35 cellular contexts compared by ENCODE assay signal in the genomic region with DNA sequence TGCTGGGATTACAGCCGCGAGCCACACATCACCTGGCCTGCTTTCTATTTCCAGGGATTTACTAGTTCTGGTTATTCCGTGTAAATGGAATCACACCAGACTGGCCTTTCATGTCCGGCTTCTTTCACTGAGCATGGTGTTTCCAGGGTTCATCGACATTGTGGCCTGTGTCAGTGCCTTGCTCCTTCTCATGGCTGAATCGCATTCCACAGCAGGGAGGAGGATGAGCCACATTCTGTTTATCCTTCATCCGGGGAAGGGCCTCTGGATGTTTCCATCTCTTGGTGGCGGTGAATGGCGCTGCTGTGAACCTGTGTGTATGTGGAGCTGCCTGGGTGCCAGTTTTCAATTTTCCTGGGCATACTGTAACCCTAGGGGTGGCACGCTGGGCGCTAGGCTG. TPM values are rescaled to one million over a fixed set of nuclear protein-coding genes. Genes with fewer than 3 reads are reported as not detected.
DNase-seq lines count a peak whose midpoint lies in the region; ATAC-seq, FAIRE-seq and TF ChIP-seq lines count a peak whose summit lies in the region.
"Had no signal": no experiment of that assay in that cellular context is flagged by ENCODE, and none has a peak within 500 bp of the region (broad histone marks: within the 10 kb centered on the region; RNA-seq: fewer than 3 reads in every experiment).

No MANE protein-coding gene starts in this region.

- no peak overlapping the region for H3K56ac ChIP-seq in IMR-90 (ENCODE audit: extremely low read depth, insufficient read depth, low read length)
- H3K56ac ChIP-seq in H1 (replicated peaks; ENCODE audit: insufficient read length, low read depth, low read length): no peak overlapping the region

- intact Hi-C loops in IMR-90 (cut with micrococcal nuclease): no loop called here
- intact Hi-C loops in activated CD4-positive, alpha-beta T cell treated with anti-CD3 and anti-CD28 coated beads for 36 hours (cut with DNase I, micrococcal nuclease): no loop called here

- POLR2A ChIA-PET in IMR-90 (lab: Charles Lee; ENCODE audit: unreplicated experiment) (no interaction called here), H1 (lab: Charles Lee; ENCODE audit: partially characterized antibody) (interaction anchor here (0.7 kb wide), 1 partner anchor 37 kb away, joined by 4 read pairs; no protein-coding TSS in a partner anchor)
- POLR2A ChIA-PET in activated CD4-positive, alpha-beta T cell treated with anti-CD3 and anti-CD28 coated beads for 36 hours (lab: Charles Lee): no interaction called here

- H3K4me3 Mint-ChIP-seq in nephron (no peak overlapping the region), type B pancreatic cell (no peak overlapping the region)
- no peak overlapping the region for H3K4me3 Mint-ChIP-seq in activated CD4-positive, alpha-beta T cell treated with anti-CD3 and anti-CD28 coated beads for 36 hours
- H3K4me3 Mint-ChIP-seq: activated CD8-positive, alpha-beta T cell treated with anti-CD3 and anti-CD28 coated beads for 36 hours; activated T-helper 17 cell treated with anti-CD3 and anti-CD28 coated beads, Interleukin-2, amount 50 U/mL, for 72 hours; CD4-positive, CD25-positive, alpha-beta regulatory T cell; dendritic cell treated with granulocyte-macrophage colony-stimulating factor and Interleukin-4, amounts not matched to agents 40 ng/mL and 50 ng/mL, for 4 days; natural killer cell; stimulated activated memory B cell treated with anti-CD40 and anti-IgM and Interleukin-4, amounts not matched to agents 10 μg/mL and 1 μg/mL and 100 μg/mL, for 72 hours had no signal

- H3K23me2 ChIP-seq in H1 (ENCODE audit: low read depth, low read length): no peaks in the 10 kb centered on the region

- no peak overlapping the region for H3K4me3 ChIP-seq in IMR-90 (ENCODE audit: insufficient read depth, low read depth, low read length)
- no peak overlapping the region for H3K4me3 ChIP-seq in H1 (ENCODE audit: extremely low read depth in 1 of 4, insufficient read depth in 2 of 4, low read depth in 3 of 4, low read length in 4 of 4)
- H3K4me3 ChIP-seq: ascending aorta, esophagus squamous epithelium, K562, left ventricle myocardium inferior had no signal

- no peak for TF ChIP-seq EP300 in H1 (IDR thresholded peaks at IDR 0.05; ENCODE audit: borderline replicate concordance in 1 of 2, low read depth in 2 of 2, low read length in 2 of 2)

- CTCF ChIA-PET in IMR-90 (lab: Yijun Ruan, JAX) (no interaction called here), H1 (lab: Charles Lee; ENCODE audit: partially characterized antibody) (interaction anchor here (0.6 to 2.8 kb wide), 5 partner anchors 11 to 386 kb away, joined by 3 to 7 read pairs (median 4); no protein-coding TSS in a partner anchor)
- CTCF ChIA-PET in activated CD4-positive, alpha-beta T cell treated with anti-CD3 and anti-CD28 coated beads for 36 hours (lab: Charles Lee): interaction anchor here (0.8 kb wide), 1 partner anchor 26 kb away, joined by 3 read pairs; no protein-coding TSS in a partner anchor

- peak overlapping the region; percentile 91 for H2BK20ac ChIP-seq in IMR-90 (ENCODE audit: low read depth, low read length)
- no peak overlapping the region for H2BK20ac ChIP-seq in H1 (ENCODE audit: low read length)

- no peaks in the 10 kb centered on the region for H3K79me2 ChIP-seq in H1 (ENCODE audit: control insufficient read depth in 1 of 2, insufficient read depth in 2 of 2, low read length in 2 of 2)
- H3K79me2 ChIP-seq: parathyroid adenoma had no signal

- H3K4me1 ChIP-seq in IMR-90 (ENCODE audit: control insufficient read depth, insufficient read depth, low read length) (peaks cover 33% of the 10 kb centered on the region), H1 (replicated peaks in 1 of 4; ENCODE audit: control insufficient read depth in 3 of 4, insufficient read depth in 4 of 4, low read length in 3 of 4) (peaks cover 0 to 5% (median 1%) of the 10 kb centered on the region in 4 experiments; a peak in 4 of 7 replicates)
- H3K4me1 ChIP-seq: ascending aorta, left ventricle myocardium inferior, parathyroid adenoma had no signal

- H2BK120ac ChIP-seq in IMR-90 (ENCODE audit: low read depth, low read length) (peak overlapping the region; percentile 98), H1 (replicated peaks; ENCODE audit: low read depth, low read length) (no peak overlapping the region)

- no peaks in the 10 kb centered on the region for H4K20me1 ChIP-seq in IMR-90 (ENCODE audit: insufficient read depth, low read length)
- H4K20me1 ChIP-seq in H1 (replicated peaks in 1 of 2; ENCODE audit: control insufficient read depth in 1 of 2, insufficient read depth in 2 of 2, low read length in 2 of 2): no peaks in the 10 kb centered on the region

- H2AFZ ChIP-seq in IMR-90 (replicated peaks; ENCODE audit: low read length, poor library complexity): peak overlapping the region; percentile 82
- H2AFZ ChIP-seq in H1 (ENCODE audit: low read length): no peak overlapping the region
- H2AFZ ChIP-seq: parathyroid adenoma had no signal

- H3K14ac ChIP-seq in IMR-90 (replicated peaks; ENCODE audit: low read depth, low read length): peak overlapping the region; percentile 90
- H3K14ac ChIP-seq in H1 (ENCODE audit: insufficient read length): no peak overlapping the region

- H4K5ac ChIP-seq in IMR-90 (ENCODE audit: low read depth, low read length): peak overlapping the region; percentile 50
- no peak overlapping the region for H4K5ac ChIP-seq in H1 (ENCODE audit: insufficient read length, low read depth, low read length)

- no peak for FAIRE-seq in H1 (lab: Jason Lieb, UNC)
- FAIRE-seq: D721Med, endometrium, frontal cortex, GM12891, K562, TTC549, urothelium cell line had no signal

- H2AK5ac ChIP-seq in IMR-90 (ENCODE audit: low read depth, low read length): peak overlapping the region; percentile 80
- no peak overlapping the region for H2AK5ac ChIP-seq in H1 (ENCODE audit: low read depth, low read length)

- H4K91ac ChIP-seq in IMR-90 (ENCODE audit: insufficient read depth, low read depth, low read length): peak overlapping the region; percentile 81
- H4K91ac ChIP-seq in H1 (replicated peaks; ENCODE audit: insufficient read length, low read length): peak overlapping the region; percentile 44

- H2AK9ac ChIP-seq in IMR-90 (replicated peaks; ENCODE audit: low read depth, low read length, poor library complexity): no peak overlapping the region

- H3K4me1 Mint-ChIP-seq in nephron (peaks cover 29% of the 10 kb centered on the region), type B pancreatic cell (ENCODE audit: unreplicated experiment) (peaks cover 28% of the 10 kb centered on the region)
- H3K4me1 Mint-ChIP-seq in activated CD4-positive, alpha-beta T cell treated with anti-CD3 and anti-CD28 coated beads for 36 hours: no peaks in the 10 kb centered on the region
- H3K4me1 Mint-ChIP-seq: activated T-helper 17 cell treated with anti-CD3 and anti-CD28 coated beads, Interleukin-2, amount 50 U/mL, for 72 hours; natural killer cell; stimulated activated memory B cell treated with anti-CD40 and anti-IgM and Interleukin-4, amounts not matched to agents 10 μg/mL and 1 μg/mL and 100 μg/mL, for 72 hours had no signal

- H3K18ac ChIP-seq in IMR-90 (ENCODE audit: low read depth, low read length) (peak overlapping the region; percentile 35; the same call in 1 of the 2 replicates), H1 (ENCODE audit: extremely low read depth, low read length) (no peak overlapping the region)

- H3K9me3 ChIP-seq in IMR-90 (ENCODE audit: control insufficient read depth, insufficient read depth, low read length): no peaks in the 10 kb centered on the region
- no peaks in the 10 kb centered on the region for H3K9me3 ChIP-seq in H1 (ENCODE audit: insufficient read depth in 2 of 2, low read depth in 1 of 2, low read length in 1 of 2)
- H3K9me3 ChIP-seq: ascending aorta, esophagus squamous epithelium, left ventricle myocardium inferior had no signal

- no peaks in the 10 kb centered on the region for H3K79me1 ChIP-seq in IMR-90 (ENCODE audit: low read depth in 1 of 2, low read length in 2 of 2)
- no peaks in the 10 kb centered on the region for H3K79me1 ChIP-seq in H1 (ENCODE audit: low read depth, low read length)

- dilution Hi-C loops in IMR-90 (cut with HindIII; ENCODE audit: low sequenced_read_pairs, unreplicated experiment): no loop called here

- peak overlapping the region; percentile 84; the same call in 1 of the 2 replicates for H3K23ac ChIP-seq in IMR-90 (ENCODE audit: low read depth, low read length)
- H3K23ac ChIP-seq in H1 (ENCODE audit: insufficient read length): no peak overlapping the region

- H3K9me3 Mint-ChIP-seq in nephron (no peaks in the 10 kb centered on the region), type B pancreatic cell (no peaks in the 10 kb centered on the region)
- H3K9me3 Mint-ChIP-seq in activated CD4-positive, alpha-beta T cell treated with anti-CD3 and anti-CD28 coated beads for 36 hours (ENCODE audit: low read depth): no peaks in the 10 kb centered on the region
- H3K9me3 Mint-ChIP-seq: activated CD8-positive, alpha-beta T cell treated with anti-CD3 and anti-CD28 coated beads for 36 hours; activated naive CD4-positive, alpha-beta T cell treated with anti-CD3 and anti-CD28 coated beads, Interleukin-2, amount 50 U/mL, for 72 hours; activated T-helper 17 cell treated with anti-CD3 and anti-CD28 coated beads, Interleukin-2, amount 50 U/mL, for 72 hours; CD4-positive, CD25-positive, alpha-beta regulatory T cell; dendritic cell treated with granulocyte-macrophage colony-stimulating factor and Interleukin-4, amounts not matched to agents 40 ng/mL and 50 ng/mL, for 4 days; natural killer cell; stimulated activated memory B cell treated with anti-CD40 and anti-IgM and Interleukin-4, amounts not matched to agents 10 μg/mL and 1 μg/mL and 100 μg/mL, for 72 hours had no signal

- BruUV-seq in IMR-90 (replicated peaks; lab: Mats Ljungman, UMichigan): no TSS peak

- H3K27me3 Mint-ChIP-seq in nephron (ENCODE audit: low read depth) (peaks cover 55% of the 10 kb centered on the region), type B pancreatic cell (peaks cover 11% of the 10 kb centered on the region)
- H3K27me3 Mint-ChIP-seq in activated CD4-positive, alpha-beta T cell treated with anti-CD3 and anti-CD28 coated beads for 36 hours: no peaks in the 10 kb centered on the region
- H3K27me3 Mint-ChIP-seq: activated CD8-positive, alpha-beta T cell treated with anti-CD3 and anti-CD28 coated beads for 36 hours; activated T-helper 17 cell treated with anti-CD3 and anti-CD28 coated beads, Interleukin-2, amount 50 U/mL, for 72 hours; CD4-positive, CD25-positive, alpha-beta regulatory T cell had no signal

- TF ChIP-seq RAD21 in IMR-90 (IDR thresholded peaks at IDR 0.05; ENCODE audit: low read length) (no peak), H1 (IDR thresholded peaks at IDR 0.05 in 1 of 2, conservative IDR thresholded peaks at IDR 0.05 in 1 of 2; ENCODE audit: low read depth in 2 of 2, low read length in 2 of 2) (no peak)

- TF ChIP-seq CTCF in IMR-90 (conservative IDR thresholded peaks at IDR 0.05; ENCODE audit: low read depth, low read length) (no peak), H1 (IDR thresholded peaks at IDR 0.05; ENCODE audit: control extremely low read depth in 1 of 3, insufficient read depth in 1 of 3, low read depth in 1 of 3, low read length in 3 of 3) (no peak), nephron (IDR thresholded peaks at IDR 0.05; ENCODE audit: unreplicated experiment in 3 of 3) (no peak), type B pancreatic cell (conservative IDR thresholded peaks at IDR 0.05) (no peak)

- H3K36me3 Mint-ChIP-seq in nephron (ENCODE audit: low read depth): no peaks in the 10 kb centered on the region
- no peaks in the 10 kb centered on the region for H3K36me3 Mint-ChIP-seq in type B pancreatic cell
- no peaks in the 10 kb centered on the region for H3K36me3 Mint-ChIP-seq in activated CD4-positive, alpha-beta T cell treated with anti-CD3 and anti-CD28 coated beads for 36 hours (ENCODE audit: low read depth)
- H3K36me3 Mint-ChIP-seq: activated naive CD4-positive, alpha-beta T cell treated with anti-CD3 and anti-CD28 coated beads, Interleukin-2, amount 50 U/mL, for 72 hours; CD4-positive, CD25-positive, alpha-beta regulatory T cell; natural killer cell; stimulated activated memory B cell treated with anti-CD40 and anti-IgM and Interleukin-4, amounts not matched to agents 10 μg/mL and 1 μg/mL and 100 μg/mL, for 72 hours had no signal

- H2BK5ac ChIP-seq in IMR-90 (ENCODE audit: low read depth, low read length, poor library complexity, severe bottlenecking) (peak overlapping the region; percentile 45), H1 (ENCODE audit: low read depth, low read length) (no peak overlapping the region; the same call in 1 of the 2 replicates)

- 85% methylated on average over 7 of the region's 11 CpGs; no CpG with 5 or more reads in 1 of the 2 experiments for WGBS in IMR-90 (ENCODE audit: extremely low coverage in 2 of 2, insufficient read length in 1 of 2), 2 experiments
- 84% methylated on average over 11 of the region's 11 CpGs; no CpG with 5 or more reads in 1 of the 2 experiments for WGBS in H1 (ENCODE audit: extremely low coverage in 1 of 2, insufficient coverage in 1 of 2, insufficient read length in 1 of 2, insufficient replicate concordance in 2 of 2, low coverage in 1 of 2, low lambda C conversion rate in 2 of 2, missing lambda C conversion rate in 1 of 2), 2 experiments

- H3K27ac Mint-ChIP-seq in nephron (peak overlapping the region; percentile 41 to 69 (median 53)), type B pancreatic cell (peak overlapping the region; percentile 46)
- no peak overlapping the region for H3K27ac Mint-ChIP-seq in activated CD4-positive, alpha-beta T cell treated with anti-CD3 and anti-CD28 coated beads for 36 hours
- H3K27ac Mint-ChIP-seq: activated CD8-positive, alpha-beta T cell treated with anti-CD3 and anti-CD28 coated beads for 36 hours; activated T-helper 17 cell treated with anti-CD3 and anti-CD28 coated beads, Interleukin-2, amount 50 U/mL, for 72 hours; dendritic cell treated with granulocyte-macrophage colony-stimulating factor and Interleukin-4, amounts not matched to agents 40 ng/mL and 50 ng/mL, for 4 days; natural killer cell; stimulated activated memory B cell treated with anti-CD40 and anti-IgM and Interleukin-4, amounts not matched to agents 10 μg/mL and 1 μg/mL and 100 μg/mL, for 72 hours had no signal

- peak overlapping the region; percentile 84 for H3K4ac ChIP-seq in IMR-90 (ENCODE audit: low read depth, low read length)
- no peak overlapping the region for H3K4ac ChIP-seq in H1 (replicated peaks; ENCODE audit: insufficient read length, low read depth, low read length)

- no peak overlapping the region; the same call in 1 of the 2 replicates for H2BK12ac ChIP-seq in H1 (ENCODE audit: low read depth, low read length)

- peak; percentile 35; the same call in 1 of the 2 replicates for ATAC-seq in IMR-90 (ENCODE audit: low read depth)
- no peak for ATAC-seq in activated CD4-positive, alpha-beta T cell treated with anti-CD3 and anti-CD28 coated beads for 36 hours
- ATAC-seq: activated CD8-positive, alpha-beta T cell treated with anti-CD3 and anti-CD28 coated beads for 36 hours; activated naive CD4-positive, alpha-beta T cell treated with anti-CD3 and anti-CD28 coated beads, Interleukin-2, amount 50 U/mL, for 72 hours; activated T-helper 17 cell treated with anti-CD3 and anti-CD28 coated beads, Interleukin-2, amount 50 U/mL, for 72 hours; K562; natural killer cell; stimulated activated memory B cell treated with anti-CD40 and anti-IgM and Interleukin-4, amounts not matched to agents 10 μg/mL and 1 μg/mL and 100 μg/mL, for 72 hours had no signal

- TF ChIP-seq POLR2A in IMR-90 (IDR thresholded peaks at IDR 0.05; ENCODE audit: low read depth, low read length) (no peak), H1 (IDR thresholded peaks at IDR 0.05; ENCODE audit: control extremely low read depth in 1 of 2, low read depth in 2 of 2, low read length in 2 of 2) (no peak)

- H3K27me3 ChIP-seq in IMR-90 (ENCODE audit: control insufficient read depth, insufficient read depth, low read length) (no peaks in the 10 kb centered on the region), H1 (replicated peaks in 1 of 4; ENCODE audit: control insufficient read depth in 3 of 4, extremely low read depth in 1 of 4, insufficient read depth in 3 of 4, low read length in 3 of 4) (no peaks in the 10 kb centered on the region)
- H3K27me3 ChIP-seq: ascending aorta had no signal

- H3K36me3 ChIP-seq in IMR-90 (ENCODE audit: control insufficient read depth, insufficient read depth, low read length) (no peaks in the 10 kb centered on the region), H1 (ENCODE audit: control insufficient read depth in 2 of 4, insufficient read depth in 4 of 4, low read length in 3 of 4) (no peaks in the 10 kb centered on the region)
- H3K36me3 ChIP-seq: ascending aorta, esophagus squamous epithelium, left ventricle myocardium inferior had no signal

- DNase-seq in IMR-90 (peak; percentile 28), H1 (ENCODE audit: low read depth in 1 of 2, low spot score in 2 of 2) (no peak), type B pancreatic cell (ENCODE audit: extremely low spot score, unreplicated experiment) (no peak), NCI-H146 (lab: John Stamatoyannopoulos, UW) (no peak), NCI-H2081 (lab: John Stamatoyannopoulos, UW) (no peak)
- no peak for DNase-seq in activated CD4-positive, alpha-beta T cell treated with anti-CD3 and anti-CD28 coated beads for 36 hours
- DNase-seq: activated CD4-positive, CD25-positive, alpha-beta regulatory T cell treated with anti-CD3 and anti-CD28 coated beads, Interleukin-2, amount 50 U/mL, for 72 hours; activated CD8-positive, alpha-beta T cell treated with anti-CD3 and anti-CD28 coated beads for 36 hours; CD4-positive, CD25-positive, alpha-beta regulatory T cell; EL; esophagus squamous epithelium; hippocampal formation; natural killer cell; NCI-H1105; NCI-H1930; NCI-H774; stimulated activated CD4-positive, alpha-beta T cell treated with anti-CD3 and anti-CD28 coated beads, Interleukin-4, amount 100 ng/mL, for 4 hours had no signal

- H2BK15ac ChIP-seq in IMR-90 (ENCODE audit: low read depth, low read length) (peak overlapping the region; percentile 55; the same call in 2 of the 3 replicates), H1 (ENCODE audit: low read length) (no peak overlapping the region)

- H3K27ac ChIP-seq in IMR-90 (ENCODE audit: insufficient read depth, low read length) (peak overlapping the region; percentile 8), H1 (ENCODE audit: low read depth, low read length) (no peak overlapping the region)
- H3K27ac ChIP-seq: ascending aorta, left ventricle myocardium inferior, parathyroid adenoma had no signal

- H3K4me2 ChIP-seq in IMR-90 (ENCODE audit: low read depth, low read length) (no peak overlapping the region), H1 (ENCODE audit: insufficient read depth in 1 of 2, low read depth in 2 of 2, low read length in 2 of 2) (no peak overlapping the region)

- in situ Hi-C loops in IMR-90 (cut with MboI; ENCODE audit: low sequenced_read_pairs): no loop called here

- no peak overlapping the region for H3K9ac ChIP-seq in IMR-90 (ENCODE audit: low read depth, low read length)
- no peak overlapping the region for H3K9ac ChIP-seq in H1 (replicated peaks in 1 of 4; ENCODE audit: extremely low read depth in 1 of 4, low read depth in 3 of 4, low read length in 3 of 4)
- H3K9ac ChIP-seq: parathyroid adenoma had no signal

- H4K8ac ChIP-seq in IMR-90 (ENCODE audit: low read depth in 2 of 2, low read length in 2 of 2): peak overlapping the region; percentile 21 to 93; a peak in 3 of 4 replicates
- H4K8ac ChIP-seq in H1 (ENCODE audit: extremely low read depth, insufficient read depth, low read length): no peak overlapping the region

- peaks cover 12% of the 10 kb centered on the region for H3K9me1 ChIP-seq in IMR-90 (ENCODE audit: insufficient read depth, low read length)

RNA-seq across cellular contexts. Expression of a gene that starts 58.7 kb away (rescaled TPM):
- total RNA-seq in IMR-90 (2012; rRNA removed): under 0.01 TPM in 1 of 2 replicates, not detected in the other
- not detected in 2 replicates for polyA plus RNA-seq in IMR-90 (2012; rRNA removed)
- not detected in 2 replicates for polyA plus RNA-seq in IMR-90 (2012; cell fraction: cytosol; rRNA removed)
- polyA plus RNA-seq in IMR-90 (2012; cell fraction: nucleus; rRNA removed; ENCODE audit: low replicate concordance): not detected in 2 replicates
- 159 and 179 TPM in 2 replicates for total RNA-seq in H1 (2021; fragmentation: NEBNext Ultra II Directional; extraction: Animal tissue kit (Norgen Biotek cat#: 25700))
- polyA plus RNA-seq in H1 (2011; rRNA removed): not detected in 2 replicates
- polyA plus RNA-seq in H1 (2011; cell fraction: cytosol; rRNA removed): not detected
- not detected for polyA plus RNA-seq in H1 (2011; cell fraction: nucleus; rRNA removed)
- polyA plus RNA-seq in H1 (2012, experiment 1 of 2): not detected in 4 replicates
- polyA plus RNA-seq in H1 (2012, experiment 2 of 2): not detected
- polyA plus RNA-seq in H1 (2013, experiment 1 of 2): not detected
- polyA plus RNA-seq in H1 (2013, experiment 2 of 2): not detected
- polyA minus RNA-seq in H1 (2011; rRNA and poly(A)+ RNA removed): under 0.01 TPM in 2 replicates
- polyA minus RNA-seq in H1 (2011; cell fraction: cytosol; rRNA and poly(A)+ RNA removed): 3,004 TPM
- polyA minus RNA-seq in H1 (2011; cell fraction: nucleus; rRNA and poly(A)+ RNA removed): under 0.01 TPM
- total RNA-seq in type B pancreatic cell (ENCODE audit: low replicate concordance): 66.2 and 78.6 TPM in 2 replicates
- total RNA-seq in activated CD4-positive, alpha-beta T cell treated with anti-CD3 and anti-CD28 coated beads for 36 hours: 10 to 100 TPM in 1 of 2 experiments, not detected in 1; 45.7 TPM
- total RNA-seq: ascending aorta, esophagus squamous epithelium, frontal cortex, H4, mononuclear cell, SK-MEL-5 had no signal
- polyA plus RNA-seq: CD4-positive, CD25-positive, alpha-beta regulatory T cell; K562 had no signal
